8 cellular contexts compared by ENCODE assay signal in the genomic region with DNA sequence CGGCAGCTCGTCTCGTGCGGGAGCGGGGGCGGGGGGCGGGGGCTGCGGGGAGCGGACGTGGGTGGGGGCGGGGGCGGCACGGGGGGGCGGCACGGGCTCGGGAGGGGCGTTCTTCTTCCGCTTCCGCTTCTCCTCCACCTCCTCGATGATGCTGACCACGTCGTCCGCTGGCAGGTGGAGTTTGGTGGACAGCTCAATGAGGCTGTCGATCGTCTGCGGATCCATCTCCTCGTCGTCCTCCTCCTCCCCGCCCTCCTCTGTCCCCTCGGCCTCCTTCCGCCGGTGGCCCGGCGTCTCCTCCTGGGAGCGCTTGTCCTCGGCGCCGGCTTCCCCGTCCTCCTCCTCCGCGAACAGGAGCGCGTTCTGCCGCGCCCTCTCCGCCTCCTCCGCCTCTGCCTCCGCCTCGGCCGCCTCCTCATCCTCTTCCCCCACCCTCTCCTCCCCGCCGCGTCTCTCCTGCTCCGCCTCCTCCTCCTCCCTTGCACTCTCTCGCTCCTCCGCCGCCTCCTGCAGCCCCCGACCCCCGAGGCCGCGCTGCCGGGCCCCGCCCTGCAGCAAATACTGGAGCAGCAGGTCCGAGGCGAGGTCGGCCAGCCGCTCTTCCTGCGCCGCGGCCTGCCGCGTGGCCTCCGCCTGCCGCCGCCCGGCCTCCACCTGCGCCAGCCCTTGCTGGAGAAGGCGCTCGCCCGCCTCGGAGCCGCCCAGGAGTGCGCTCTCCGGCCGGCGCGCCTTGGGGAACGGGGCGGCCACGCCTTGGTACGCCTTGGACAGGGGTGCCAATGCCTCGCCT. TPM values are rescaled to one million over a fixed set of nuclear protein-coding genes. Genes with fewer than 3 reads are reported as not detected.
DNase-seq lines count a peak whose midpoint lies in the region; ATAC-seq and TF ChIP-seq lines count a peak whose summit lies in the region.

No MANE protein-coding gene starts in this region.

- WGBS in esophagus squamous epithelium, 2 donors: 0 to 1% methylated on average over 25 to 30 of the region's 92 CpGs

- no peak overlapping the region for H3K27ac Mint-ChIP-seq in T-cell

- peaks cover 31 to 46% (median 31%) of the 10 kb centered on the region in 3 donors for H3K4me1 Mint-ChIP-seq in T-cell

- CTCF ChIA-PET in T-cell (lab: Charles Lee): interaction anchor here (0.6 to 0.8 kb wide), 2 partner anchors 9 to 1246 kb away, joined by 3 to 4 read pairs; partner anchors contain the start of gene AP1S1 (in 1 of the 2)

- POLR2A ChIA-PET in T-cell (lab: Charles Lee): no interaction called here

- intact Hi-C loops in esophagus squamous epithelium (cut with DNase I): no loop called here

- peak overlapping the region; percentile 58 for H3K4me3 ChIP-seq in Jurkat, Clone E6-1 (ENCODE audit: low read length)
- H3K4me3 ChIP-seq in esophagus squamous epithelium: peak overlapping the region; percentile 18 to 60 (median 38)
- H3K4me3 ChIP-seq in retinal pigment epithelial cell (ENCODE audit: low read length): peak overlapping the region; percentile 29

- peaks cover 5 to 86% (median 37%) of the 10 kb centered on the region in 4 donors for H3K27me3 ChIP-seq in esophagus squamous epithelium

- H3K36me3 ChIP-seq in esophagus squamous epithelium: peaks cover 7 to 36% (median 7%) of the 10 kb centered on the region in 3 donors

- TF ChIP-seq CTCF in esophagus squamous epithelium (IDR thresholded peaks at IDR 0.05) (no peak), retinal pigment epithelial cell (conservative IDR thresholded peaks at IDR 0.05; ENCODE audit: low read depth, low read length) (no peak)

- peaks cover 18% of the 10 kb centered on the region for H3K36me3 Mint-ChIP-seq in T-cell

- H3K27ac ChIP-seq in esophagus squamous epithelium: no peak overlapping the region

- peak overlapping the region; percentile 62 to 86 (median 68) for H3K4me3 Mint-ChIP-seq in T-cell

- peak; percentile 81 for DNase-seq in DMS 273 (lab: John Stamatoyannopoulos, UW; ENCODE audit: unreplicated experiment)
- no peak for DNase-seq in DMS 273 treated with DMSO at 0.1 percent for 48 hours (lab: John Stamatoyannopoulos, UW)
- DNase-seq in Jurkat, Clone E6-1 (ENCODE audit: low read depth, low spot score): no peak
- peak in 2 of 34 experiments; percentile 23 for DNase-seq in T-cell
- DNase-seq in esophagus squamous epithelium (lab: John Stamatoyannopoulos, UW): no peak
- DNase-seq in retinal pigment epithelial cell (ENCODE audit: low read depth): no peak
- DNase-seq in GDM1 (lab: John Stamatoyannopoulos, UW): no peak

- peaks cover 33 to 45% (median 36%) of the 10 kb centered on the region in 3 donors for H3K4me1 ChIP-seq in esophagus squamous epithelium

- ATAC-seq in T-cell (replicated peaks in 1 of 4): peak in 3 of 4 experiments; percentile 23 to 33 (median 31)
- ATAC-seq in GM18511 (IDR thresholded peaks at IDR 0.05; ENCODE audit: unreplicated experiment): no peak

- H3K27me3 Mint-ChIP-seq in T-cell: peaks cover 32 to 51% of the 10 kb centered on the region in 2 donors

- no peaks in the 10 kb centered on the region for H3K9me3 ChIP-seq in esophagus squamous epithelium

- no peaks in the 10 kb centered on the region for H3K9me3 Mint-ChIP-seq in T-cell

- no peak for TF ChIP-seq POLR2A in esophagus squamous epithelium (IDR thresholded peaks at IDR 0.05)

RNA-seq across cellular contexts. Expression of gene VGF, which starts 1.9 kb away (rescaled TPM):
- 1.9 TPM for polyA plus RNA-seq in Jurkat, Clone E6-1 (2012; ENCODE audit: insufficient read depth, insufficient read length)
- not detected for total RNA-seq in T-cell
- total RNA-seq in esophagus squamous epithelium: not detected

RNA-seq across cellular contexts. Expression of gene AP1S1, which starts 9.2 kb away (rescaled TPM):
- polyA plus RNA-seq in Jurkat, Clone E6-1 (2012; ENCODE audit: insufficient read depth, insufficient read length): 148 TPM
- total RNA-seq in T-cell (10 to 100 TPM in 3 of 5 donors, 1 to 10 TPM in 2; 8.1 to 16.7 (median 14.4) TPM), esophagus squamous epithelium (100 to 1,000 TPM in 1 of 4 donors, 10 to 100 TPM in 3; 42.7 to 144 (median 64.3) TPM)

RNA-seq across cellular contexts. Expression of gene NAT16, which starts 16.6 kb away (rescaled TPM):
- polyA plus RNA-seq in Jurkat, Clone E6-1 (2012; ENCODE audit: insufficient read depth, insufficient read length): not detected
- total RNA-seq in T-cell (not detected), esophagus squamous epithelium (not detected)

RNA-seq across cellular contexts. Expression of gene SERPINE1, which starts 36.6 kb away (rescaled TPM):
- not detected for polyA plus RNA-seq in Jurkat, Clone E6-1 (2012; ENCODE audit: insufficient read depth, insufficient read length)
- total RNA-seq in T-cell (under 1 TPM in 4 of 5 donors, not detected in 1; 0.18 to 0.79 (median 0.51) TPM), esophagus squamous epithelium (1 to 10 TPM; 1.1 to 4.8 (median 3.1) TPM)

RNA-seq across cellular contexts. Expression of gene MOGAT3, which starts 37.4 kb away (rescaled TPM):
- polyA plus RNA-seq in Jurkat, Clone E6-1 (2012; ENCODE audit: insufficient read depth, insufficient read length): not detected
- total RNA-seq in T-cell (not detected), esophagus squamous epithelium (not detected)
